Comparison of ENCODE assay signal across 1 cellular context in genomic region chr19:45097450-45097775, GRCh38.
A peak's percentile ranks its signal among the peaks of the same experiment; 100 is the strongest.
TF ChIP-seq lines count a peak whose summit lies in the region.

No MANE protein-coding gene starts in this region.

TF ChIP-seq in HepG2, 621 proteins besides CTCF, POLR2A, EP300 and RAD21 (continued from another document and continues in another):
- no peak for TF ChIP-seq ZBTB44 (CRISPR knock-in tag; IDR thresholded peaks at IDR 0.05)
- TF ChIP-seq ZNF225 (CRISPR knock-in tag; IDR thresholded peaks at IDR 0.05): no peak
- no peak for TF ChIP-seq MBD4 (IDR thresholded peaks at IDR 0.05; ENCODE audit: borderline replicate concordance, low read length)
- no peak for TF ChIP-seq PATZ1 (CRISPR knock-in tag; IDR thresholded peaks at IDR 0.05)
- no peak for TF ChIP-seq NCOA5 (CRISPR knock-in tag; IDR thresholded peaks at IDR 0.05)
- TF ChIP-seq ZBTB7A (CRISPR knock-in tag; IDR thresholded peaks at IDR 0.05): peak; percentile 98
- peak; percentile 27; the same call in 1 of the 2 replicates for TF ChIP-seq KLF6 (CRISPR knock-in tag; IDR thresholded peaks at IDR 0.05)
- TF ChIP-seq ZNF550 (CRISPR knock-in tag; IDR thresholded peaks at IDR 0.05; ENCODE audit: borderline replicate concordance): no peak
- TF ChIP-seq AGO2 (optimal IDR thresholded peaks at IDR 0.05; ENCODE audit: low read depth, low read length): peak; percentile 10
- TF ChIP-seq SNAPC4 (CRISPR knock-in tag; IDR thresholded peaks at IDR 0.05): no peak
- no peak for TF ChIP-seq SNAPC5 (CRISPR knock-in tag; IDR thresholded peaks at IDR 0.05; ENCODE audit: borderline replicate concordance)
- TF ChIP-seq ZNF687 (CRISPR knock-in tag; IDR thresholded peaks at IDR 0.05): no peak
- no peak for TF ChIP-seq ZNF768 (CRISPR knock-in tag; IDR thresholded peaks at IDR 0.05)
- TF ChIP-seq FOXO4 (CRISPR knock-in tag; conservative IDR thresholded peaks at IDR 0.05): no peak
- no peak for TF ChIP-seq HINFP (CRISPR knock-in tag; IDR thresholded peaks at IDR 0.05; ENCODE audit: low read depth)
- no peak for TF ChIP-seq ZNF639 (CRISPR knock-in tag; conservative IDR thresholded peaks at IDR 0.05)
- TF ChIP-seq NCOA1 (CRISPR knock-in tag; IDR thresholded peaks at IDR 0.05): no peak
- TF ChIP-seq GZF1 (CRISPR knock-in tag; IDR thresholded peaks at IDR 0.05): no peak
- no peak for TF ChIP-seq ZNF720 (CRISPR knock-in tag; IDR thresholded peaks at IDR 0.05)
- TF ChIP-seq FOXA1 (IDR thresholded peaks at IDR 0.05): no peak
- no peak for TF ChIP-seq FOXA1 (CRISPR knock-in tag; IDR thresholded peaks at IDR 0.05)
- TF ChIP-seq TCF7 (IDR thresholded peaks at IDR 0.05; ENCODE audit: low read depth): no peak
- TF ChIP-seq FIP1L1 (IDR thresholded peaks at IDR 0.05; ENCODE audit: borderline replicate concordance, insufficient read depth, low read depth, low read length): no peak
- no peak for TF ChIP-seq KLF15 (CRISPR knock-in tag; IDR thresholded peaks at IDR 0.05; ENCODE audit: borderline replicate concordance)
- TF ChIP-seq ZNF513 (CRISPR knock-in tag; conservative IDR thresholded peaks at IDR 0.05): no peak
- TF ChIP-seq THAP11 (CRISPR knock-in tag; IDR thresholded peaks at IDR 0.05): 0 out of 2 replicates have a peak, but pooled peaks have one; percentile 47
- no peak for TF ChIP-seq NFE2L1 (CRISPR knock-in tag; IDR thresholded peaks at IDR 0.05; ENCODE audit: borderline replicate concordance)
- no peak for TF ChIP-seq SP2 (CRISPR knock-in tag; IDR thresholded peaks at IDR 0.05)
- no peak for TF ChIP-seq SOX6 (IDR thresholded peaks at IDR 0.05)
- TF ChIP-seq SOX6 (CRISPR knock-in tag; IDR thresholded peaks at IDR 0.05): no peak
- no peak for TF ChIP-seq TARDBP (CRISPR knock-in tag; IDR thresholded peaks at IDR 0.05)
- TF ChIP-seq ZNF382 (CRISPR knock-in tag; IDR thresholded peaks at IDR 0.05; ENCODE audit: borderline replicate concordance): no peak
- no peak for TF ChIP-seq ZNF317 (CRISPR knock-in tag; IDR thresholded peaks at IDR 0.05)
- no peak for TF ChIP-seq MXD1 (CRISPR knock-in tag; IDR thresholded peaks at IDR 0.05)
- TF ChIP-seq NR1H2 (CRISPR knock-in tag; IDR thresholded peaks at IDR 0.05; ENCODE audit: borderline replicate concordance, low read depth): no peak
- no peak for TF ChIP-seq ZNF790 (CRISPR knock-in tag; IDR thresholded peaks at IDR 0.05; ENCODE audit: borderline replicate concordance)
- TF ChIP-seq FOXO1 (CRISPR knock-in tag; IDR thresholded peaks at IDR 0.05): peak; percentile 52; the same call in 1 of the 2 replicates
- no peak for TF ChIP-seq DRAP1 (CRISPR knock-in tag; IDR thresholded peaks at IDR 0.05)
- TF ChIP-seq KLF16 (CRISPR knock-in tag; IDR thresholded peaks at IDR 0.05): 0 out of 4 replicates have a peak, but pooled peaks of 1 of the 2 experiments have one; percentile 31
- no peak for TF ChIP-seq ZNF546 (CRISPR knock-in tag; conservative IDR thresholded peaks at IDR 0.05)
- TF ChIP-seq ZBTB38 (CRISPR knock-in tag; IDR thresholded peaks at IDR 0.05): 0 out of 2 replicates have a peak, but pooled peaks have one; percentile 15
- TF ChIP-seq ZNF615 (CRISPR knock-in tag; IDR thresholded peaks at IDR 0.05; ENCODE audit: borderline replicate concordance): no peak
